18 cellular contexts compared by ENCODE assay signal in the genomic region with DNA sequence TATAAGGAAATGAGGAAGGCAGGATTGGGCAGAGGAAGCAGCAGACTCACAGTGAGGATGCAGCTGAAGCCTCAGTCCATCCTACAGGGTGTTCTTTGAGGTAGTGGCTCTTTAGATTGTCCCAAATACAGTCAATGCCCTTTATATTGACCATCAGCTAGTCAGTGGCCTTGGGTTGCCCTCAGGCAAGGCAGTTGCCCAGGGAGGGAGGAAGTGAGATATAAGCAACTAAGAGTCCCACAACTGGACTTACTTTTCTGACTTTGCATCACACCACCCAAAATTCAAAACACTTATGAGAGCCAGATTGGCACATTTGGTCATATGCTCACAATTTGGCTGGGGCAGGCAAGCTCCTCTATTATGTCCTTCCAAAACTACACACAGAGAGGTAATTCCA.
"Had no signal": no experiment of that assay in that cellular context is flagged by ENCODE, and none has a peak within 500 bp of the region (broad histone marks: within the 10 kb centered on the region; RNA-seq: fewer than 3 reads in every experiment).

No MANE protein-coding gene starts in this region.

- H3K27me3 Mint-ChIP-seq: dendritic cell treated with granulocyte-macrophage colony-stimulating factor and Interleukin-4, amounts not matched to agents 40 ng/mL and 50 ng/mL, for 4 days; effector memory CD8-positive, alpha-beta T cell; naive thymus-derived CD4-positive, alpha-beta T cell; stimulated activated memory B cell treated with anti-CD40 and anti-IgM and Interleukin-4, amounts not matched to agents 10 μg/mL and 1 μg/mL and 100 μg/mL, for 72 hours had no signal

- H3K4me1 ChIP-seq: parathyroid adenoma, right lobe of liver had no signal

- H3K4me3 Mint-ChIP-seq: dendritic cell treated with granulocyte-macrophage colony-stimulating factor and Interleukin-4, amounts not matched to agents 40 ng/mL and 50 ng/mL, for 4 days; effector memory CD8-positive, alpha-beta T cell; naive thymus-derived CD4-positive, alpha-beta T cell; nephron progenitor cell; stimulated activated memory B cell treated with anti-CD40 and anti-IgM and Interleukin-4, amounts not matched to agents 10 μg/mL and 1 μg/mL and 100 μg/mL, for 72 hours had no signal

- H3K27ac ChIP-seq: esophagus squamous epithelium, foreskin keratinocyte, parathyroid adenoma, psoas muscle, right lobe of liver, thoracic aorta, transverse colon had no signal

- H3K9me3 Mint-ChIP-seq: dendritic cell treated with granulocyte-macrophage colony-stimulating factor and Interleukin-4, amounts not matched to agents 40 ng/mL and 50 ng/mL, for 4 days; effector memory CD8-positive, alpha-beta T cell; naive thymus-derived CD4-positive, alpha-beta T cell; nephron progenitor cell; stimulated activated memory B cell treated with anti-CD40 and anti-IgM and Interleukin-4, amounts not matched to agents 10 μg/mL and 1 μg/mL and 100 μg/mL, for 72 hours had no signal

- H3K36me3 ChIP-seq: right lobe of liver, transverse colon had no signal

- ATAC-seq: effector memory CD8-positive, alpha-beta T cell; foreskin keratinocyte; naive thymus-derived CD4-positive, alpha-beta T cell; psoas muscle; right lobe of liver; stimulated activated memory B cell treated with anti-CD40 and anti-IgM and Interleukin-4, amounts not matched to agents 10 μg/mL and 1 μg/mL and 100 μg/mL, for 72 hours had no signal

- H2AFZ ChIP-seq: parathyroid adenoma had no signal

- H3K9ac ChIP-seq: parathyroid adenoma had no signal

- H3K4me3 ChIP-seq: esophagus squamous epithelium, psoas muscle, right lobe of liver, stomach, thoracic aorta, transverse colon had no signal

- H3K27ac Mint-ChIP-seq: dendritic cell treated with granulocyte-macrophage colony-stimulating factor and Interleukin-4, amounts not matched to agents 40 ng/mL and 50 ng/mL, for 4 days; naive thymus-derived CD4-positive, alpha-beta T cell; nephron progenitor cell; stimulated activated memory B cell treated with anti-CD40 and anti-IgM and Interleukin-4, amounts not matched to agents 10 μg/mL and 1 μg/mL and 100 μg/mL, for 72 hours had no signal

- H3K9me3 ChIP-seq: esophagus squamous epithelium, psoas muscle, right lobe of liver, stomach, thoracic aorta, transverse colon had no signal

- H3K79me2 ChIP-seq: parathyroid adenoma had no signal

- H3K27me3 ChIP-seq: esophagus squamous epithelium, foreskin keratinocyte, right lobe of liver, stomach, transverse colon had no signal

- DNase-seq: effector memory CD8-positive, alpha-beta T cell; esophagus squamous epithelium; foreskin keratinocyte; mesendoderm; naive thymus-derived CD4-positive, alpha-beta T cell; nephron progenitor cell; psoas muscle; retina; right lobe of liver; stimulated activated CD4-positive, alpha-beta T cell treated with anti-CD3 and anti-CD28 coated beads, Interleukin-4, amount 100 ng/mL, for 1 hour; stimulated activated CD8-positive, alpha-beta memory T cell treated with anti-CD3 and anti-CD28 coated beads, Interleukin-4, amount 100 ng/mL, for 48 hours; stomach; substantia nigra; transverse colon had no signal
